6 cellular contexts compared by ENCODE assay signal in the genomic region with DNA sequence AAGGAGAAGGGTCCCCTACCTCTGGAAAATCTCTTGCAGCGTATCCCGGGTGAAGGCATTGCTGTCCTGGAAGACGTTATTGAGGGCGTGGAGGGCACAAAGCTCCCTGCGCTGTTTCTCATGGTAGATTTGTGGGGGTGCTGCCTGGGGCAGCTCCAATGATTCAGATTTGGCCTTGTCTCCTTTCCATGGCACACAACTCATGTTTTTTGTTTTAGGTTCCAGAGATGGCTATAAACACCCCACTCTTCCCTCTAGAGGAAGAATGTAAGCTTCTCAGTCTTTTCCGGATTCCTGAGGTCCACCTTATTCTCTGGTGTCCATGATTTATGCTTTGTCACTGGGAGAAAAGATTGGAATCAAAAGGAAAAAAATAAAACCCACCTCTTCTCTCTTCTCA. TPM values are rescaled to one million over a fixed set of nuclear protein-coding genes. Genes with fewer than 3 reads are reported as not detected.
DNase-seq lines count a peak whose midpoint lies in the region; TF ChIP-seq lines count a peak whose summit lies in the region.

No MANE protein-coding gene starts in this region.

- H3K27ac ChIP-seq in HEK293 (ENCODE audit: extremely low read depth, low read depth, low read length) (peak overlapping the region; percentile 93), muscle layer of duodenum (ENCODE audit: low read length) (peak overlapping the region; percentile 88)

- H3K9me3 ChIP-seq in HEK293 (ENCODE audit: control insufficient read depth, insufficient read depth, low read depth, low read length): no peaks in the 10 kb centered on the region
- H3K9me3 ChIP-seq in muscle layer of duodenum (ENCODE audit: control insufficient read depth in 1 of 2, low read length in 2 of 2): no peaks in the 10 kb centered on the region

- no peak for DNase-seq in astrocyte of the cerebellum (ENCODE audit: low read depth)
- no peak for DNase-seq in cerebellar nuclear complex (lab: John Stamatoyannopoulos, UW)
- no peak for DNase-seq in posterior vena cava (ENCODE audit: low spot score)
- no peak for DNase-seq in GM10266 (ENCODE audit: extremely low spot score)

- intact Hi-C loops in posterior vena cava (cut with DNase I): no loop called here

- H3K4me3 ChIP-seq in HEK293 (ENCODE audit: low read depth, low read length) (peak overlapping the region; percentile 76), astrocyte of the cerebellum (ENCODE audit: low read depth, low read length) (peak overlapping the region; percentile 85), muscle layer of duodenum (ENCODE audit: low read depth in 1 of 2, low read length in 2 of 2) (peak overlapping the region; percentile 59 to 69)

- no peaks in the 10 kb centered on the region for H3K27me3 ChIP-seq in muscle layer of duodenum (ENCODE audit: low read depth, low read length)

- H3K36me3 ChIP-seq in HEK293 (ENCODE audit: control insufficient read depth in 2 of 2, insufficient read depth in 1 of 2, low read length in 2 of 2) (peaks cover 4 to 33% of the 10 kb centered on the region in 2 experiments; a peak in 2 of 3 replicates), muscle layer of duodenum (ENCODE audit: control insufficient read depth in 1 of 2, insufficient read depth in 2 of 2, low read length in 2 of 2) (no peaks in the 10 kb centered on the region)

- in situ Hi-C loops in astrocyte of the cerebellum (cut with HindIII; ENCODE audit: low sequenced_read_pairs): no loop called here

- TF ChIP-seq CTCF in HEK293 (tag by site-specific recombination; IDR thresholded peaks at IDR 0.05): 0 out of 2 replicates have a peak, but pooled peaks have one; percentile 21
- peak; percentile 6 for TF ChIP-seq CTCF in astrocyte of the cerebellum (IDR thresholded peaks at IDR 0.05; ENCODE audit: low read depth, low read length, missing control alignments)
- TF ChIP-seq CTCF in GM10266 (IDR thresholded peaks at IDR 0.05; ENCODE audit: control insufficient read depth, insufficient read depth, low read depth, missing control alignments): no peak

- POLR2A ChIA-PET in HEK293 (lab: Yijun Ruan, JAX): interaction anchor here (1.0 to 8.0 kb wide), 3 partner anchors 10 to 301 kb away, joined by 3 to 60 read pairs (median 10); partner anchors contain the start of gene TOMM22

- H3K4me1 ChIP-seq in HEK293 (ENCODE audit: control insufficient read depth, insufficient read depth, low read length) (peaks cover 5% of the 10 kb centered on the region; the same call in 1 of the 2 replicates), muscle layer of duodenum (ENCODE audit: control insufficient read depth in 1 of 2, insufficient read depth in 2 of 2, low read length in 2 of 2) (peaks cover 21 to 36% of the 10 kb centered on the region in 2 donors)

- CTCF ChIA-PET in HEK293 (lab: Yijun Ruan, JAX): interaction anchor here (0.5 to 2.9 kb wide), 4 partner anchors 18 to 746 kb away, joined by 3 to 20 read pairs (median 4); partner anchors contain the start of genes C22orf23, POLR2F and TOMM22

TF ChIP-seq in HEK293, 187 proteins besides CTCF, POLR2A, EP300 and RAD21:
- TF ChIP-seq IKZF3 (tag by site-specific recombination; IDR thresholded peaks at IDR 0.05) (0 out of 2 replicates have a peak, but pooled peaks have one; percentile 17), ZBTB20 (tag by site-specific recombination; IDR thresholded peaks at IDR 0.05) (peak; percentile 23; the same call in 1 of the 2 replicates), PRDM10 (tag by site-specific recombination; IDR thresholded peaks at IDR 0.05) (0 out of 2 replicates have a peak, but pooled peaks have one; percentile 12)
- TF ChIP-seq, protein P1, sequence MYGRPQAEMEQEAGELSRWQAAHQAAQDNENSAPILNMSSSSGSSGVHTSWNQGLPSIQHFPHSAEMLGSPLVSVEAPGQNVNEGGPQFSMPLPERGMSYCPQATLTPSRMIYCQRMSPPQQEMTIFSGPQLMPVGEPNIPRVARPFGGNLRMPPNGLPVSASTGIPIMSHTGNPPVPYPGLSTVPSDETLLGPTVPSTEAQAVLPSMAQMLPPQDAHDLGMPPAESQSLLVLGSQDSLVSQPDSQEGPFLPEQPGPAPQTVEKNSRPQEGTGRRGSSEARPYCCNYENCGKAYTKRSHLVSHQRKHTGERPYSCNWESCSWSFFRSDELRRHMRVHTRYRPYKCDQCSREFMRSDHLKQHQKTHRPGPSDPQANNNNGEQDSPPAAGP (tag by site-specific recombination; IDR thresholded peaks at IDR 0.05): no peak

RNA-seq across cellular contexts. Expression of gene JOSD1, which starts 1.0 kb away (rescaled TPM):
- 10 to 100 TPM; 45.0 to 48.3 TPM for total RNA-seq in posterior vena cava

RNA-seq across cellular contexts. Expression of gene GTPBP1, which starts 6.0 kb away (rescaled TPM):
- total RNA-seq in posterior vena cava: 10 to 100 TPM; 29.8 to 34.3 TPM

RNA-seq across cellular contexts. Expression of gene TOMM22, which starts 18.0 kb away (rescaled TPM):
- 10 to 100 TPM; 40.7 to 42.8 TPM for total RNA-seq in posterior vena cava

RNA-seq across cellular contexts. Expression of gene CBY1, which starts 43.3 kb away (rescaled TPM):
- 10 to 100 TPM; 22.3 to 25.2 TPM for total RNA-seq in posterior vena cava

RNA-seq across cellular contexts. Expression of gene FAM227A, which starts 43.6 kb away (rescaled TPM):
- under 1 TPM; 0.43 to 0.83 TPM for total RNA-seq in posterior vena cava
